In genomic region chr6:116118608-116119007, GRCh38 we compare ENCODE assay signal across 29 cellular contexts. TPM values are rescaled to one million over a fixed set of nuclear protein-coding genes. Genes with fewer than 3 reads are reported as not detected.
DNase-seq lines count a peak whose midpoint lies in the region; ATAC-seq and TF ChIP-seq lines count a peak whose summit lies in the region.
"Had no signal": no experiment of that assay in that cellular context is flagged by ENCODE, and none has a peak within 500 bp of the region (broad histone marks: within the 10 kb centered on the region; RNA-seq: fewer than 3 reads in every experiment).

No MANE protein-coding gene starts in this region.

- H3K4me3 Mint-ChIP-seq in Caco-2 (ENCODE audit: unreplicated experiment), result no peak overlapping the region
- H3K4me3 Mint-ChIP-seq: activated CD4-positive, alpha-beta T cell treated with anti-CD3 and anti-CD28 coated beads, Interleukin-2, amount 10 ng/mL, durations not matched to agents 7 days and 5 days; neural progenitor cell; stimulated activated naive CD8-positive, alpha-beta T cell treated with anti-CD3 and anti-CD28 coated beads, Interleukin-15, Interleukin-2, amounts not matched to agents 100 ng/mL and 50 ng/mL, for 24 hours had no signal

- H3K4me3 ChIP-seq in AG10803 (ENCODE audit: low read length), result no peak overlapping the region
- no peak overlapping the region for H3K4me3 ChIP-seq in SJCRH30
- no peak overlapping the region for H3K4me3 ChIP-seq in Caco-2 (ENCODE audit: low read depth, low read length)
- H3K4me3 ChIP-seq: left ventricle myocardium inferior, neural progenitor cell, psoas muscle, tibial nerve had no signal

- BruUV-seq in Caco-2 (replicated peaks; lab: Mats Ljungman, UMichigan), result no TSS peak

- no peaks in the 10 kb centered on the region for H3K9me3 ChIP-seq in SJCRH30 (replicated peaks)
- H3K9me3 ChIP-seq in Caco-2, result no peaks in the 10 kb centered on the region
- H3K9me3 ChIP-seq: left ventricle myocardium inferior, psoas muscle, tibial nerve had no signal

- intact Hi-C loops in Caco-2 (cut with micrococcal nuclease; ENCODE audit: unreplicated experiment), result no loop called here

- H3K9me3 Mint-ChIP-seq in Caco-2 (ENCODE audit: unreplicated experiment), result no peaks in the 10 kb centered on the region
- H3K9me3 Mint-ChIP-seq: activated CD4-positive, alpha-beta T cell treated with anti-CD3 and anti-CD28 coated beads, Interleukin-2, amount 10 ng/mL, durations not matched to agents 7 days and 5 days; neural progenitor cell; stimulated activated naive CD8-positive, alpha-beta T cell treated with anti-CD3 and anti-CD28 coated beads, Interleukin-15, Interleukin-2, amounts not matched to agents 100 ng/mL and 50 ng/mL, for 24 hours had no signal

- peaks cover 6% of the 10 kb centered on the region for H3K4me1 Mint-ChIP-seq in Caco-2 (ENCODE audit: low read depth, unreplicated experiment)
- H3K4me1 Mint-ChIP-seq: neural progenitor cell had no signal

- TF ChIP-seq CTCF in AG10803 (conservative IDR thresholded peaks at IDR 0.05; ENCODE audit: low read length) (no peak), Caco-2 (IDR thresholded peaks at IDR 0.05; ENCODE audit: insufficient read depth in 1 of 2, low read depth in 1 of 2, low read length in 1 of 2, severe bottlenecking in 1 of 2, unreplicated experiment in 1 of 2) (no peak)

- H3K36me3 ChIP-seq in SJCRH30, result peaks cover 21% of the 10 kb centered on the region
- H3K36me3 ChIP-seq in Caco-2 (ENCODE audit: control insufficient read depth, insufficient read depth, low read length), result no peaks in the 10 kb centered on the region

- no peak overlapping the region; the same call in 1 of the 2 replicates for H3K27ac ChIP-seq in SJCRH30
- H3K27ac ChIP-seq: left ventricle myocardium inferior, neural progenitor cell, psoas muscle, tibial nerve had no signal

- CTCF ChIA-PET in Caco-2 (lab: Charles Lee), result no interaction called here

- POLR2A ChIA-PET in Caco-2 (lab: Charles Lee), result no interaction called here

- H3K27me3 Mint-ChIP-seq in Caco-2 (ENCODE audit: insufficient read depth, unreplicated experiment), result no peaks in the 10 kb centered on the region
- H3K27me3 Mint-ChIP-seq: activated CD4-positive, alpha-beta T cell treated with anti-CD3 and anti-CD28 coated beads, Interleukin-2, amount 10 ng/mL, durations not matched to agents 7 days and 5 days; stimulated activated naive CD8-positive, alpha-beta T cell treated with anti-CD3 and anti-CD28 coated beads, Interleukin-15, Interleukin-2, amounts not matched to agents 100 ng/mL and 50 ng/mL, for 24 hours had no signal

- H3K27me3 ChIP-seq in SJCRH30, result no peaks in the 10 kb centered on the region
- H3K27me3 ChIP-seq in Caco-2 (replicated peaks; ENCODE audit: control insufficient read depth, insufficient read depth, low read length), result no peaks in the 10 kb centered on the region
- H3K27me3 ChIP-seq: neural progenitor cell, tibial nerve had no signal

- DNase-seq in AG10803 (ENCODE audit: low read depth), result peak; percentile 84
- peak; percentile 36 for DNase-seq in GM03348 (ENCODE audit: low spot score)
- DNase-seq in SJCRH30, result peak; percentile 20 to 27
- DNase-seq in iris pigment epithelial cell (ENCODE audit: low read depth), result peak; percentile 48
- no peak for DNase-seq in Caco-2
- no peak for DNase-seq in stimulated activated CD4-positive, alpha-beta T cell treated with anti-CD3 and anti-CD28 coated beads, Interleukin-2, amount 100 ng/mL, for 24 hours
- DNase-seq: activated CD4-positive, alpha-beta T cell treated with anti-CD3 and anti-CD28 coated beads, Interleukin-2, amount 10 ng/mL, durations not matched to agents 7 days and 5 days; activated CD8-positive, alpha-beta memory T cell treated with anti-CD3 and anti-CD28 coated beads, Interleukin-2, amount 50 U/mL, for 4 hours; AML-193; anterior cingulate cortex; effector memory CD4-positive, alpha-beta T cell; KG1; left ventricle myocardium inferior; NCI-H1048; NCI-H1930; NCI-H226; NCI-H82; PC-3; psoas muscle; small intestine; stimulated activated CD4-positive, alpha-beta T cell treated with anti-CD3 and anti-CD28 coated beads, Interleukin-2, amount 100 ng/mL, for 48 hours had no signal

- H3K36me3 Mint-ChIP-seq in Caco-2 (ENCODE audit: insufficient read depth, unreplicated experiment), result peaks cover 9% of the 10 kb centered on the region

- no peak for ATAC-seq in GM21825 (IDR thresholded peaks at IDR 0.05; ENCODE audit: unreplicated experiment)
- ATAC-seq: esophagus mucosa, PC-3, psoas muscle had no signal

- no peak overlapping the region for H3K27ac Mint-ChIP-seq in Caco-2 (ENCODE audit: unreplicated experiment)
- H3K27ac Mint-ChIP-seq: activated CD4-positive, alpha-beta T cell treated with anti-CD3 and anti-CD28 coated beads, Interleukin-2, amount 10 ng/mL, durations not matched to agents 7 days and 5 days; neural progenitor cell; stimulated activated naive CD8-positive, alpha-beta T cell treated with anti-CD3 and anti-CD28 coated beads, Interleukin-15, Interleukin-2, amounts not matched to agents 100 ng/mL and 50 ng/mL, for 24 hours had no signal

- peaks cover 11% of the 10 kb centered on the region for H3K4me1 ChIP-seq in SJCRH30
- no peaks in the 10 kb centered on the region for H3K4me1 ChIP-seq in Caco-2
- H3K4me1 ChIP-seq: left ventricle myocardium inferior, neural progenitor cell, psoas muscle, tibial nerve had no signal

RNA-seq across cellular contexts. Expression of gene COL10A1, which starts 7.3 kb away (rescaled TPM):
- total RNA-seq in SJCRH30 (2014; rRNA removed; shearing (Covaris generic)), result 0.03 and 0.06 TPM in 2 replicates
- not detected in 2 replicates for total RNA-seq in Caco-2 (2022)
- total RNA-seq: activated CD4-positive, alpha-beta T cell treated with anti-CD3 and anti-CD28 coated beads, Interleukin-2, amount 10 ng/mL, durations not matched to agents 7 days and 5 days; esophagus mucosa; glomerular endothelial cell; PC-3; T-helper 1 cell treated with Interleukin-12 subunit alpha and Interleukin-12 subunit beta and Interleukin-4 antibody, amounts not matched to agents 30 ng/mL and 1 ng/mL, for 36 hours had no signal

RNA-seq across cellular contexts. Expression of gene NT5DC1, which starts 18.0 kb away (rescaled TPM):
- 14.0 and 15.4 TPM in 2 replicates for total RNA-seq in SJCRH30 (2014; rRNA removed; shearing (Covaris generic))
- 54.3 and 55.0 TPM in 2 replicates for total RNA-seq in Caco-2 (2022)

RNA-seq across cellular contexts. Expression of gene FRK, which starts 57.9 kb away (rescaled TPM):
- 1.4 and 2.0 TPM in 2 replicates for total RNA-seq in SJCRH30 (2014; rRNA removed; shearing (Covaris generic))
- 7.3 and 8.4 TPM in 2 replicates for total RNA-seq in Caco-2 (2022)
- total RNA-seq: mononuclear cell had no signal

Comparison
In these comparisons a context has a peak if more than half of its experiments do, and no peak if none do; other contexts are left out.
1. DNase-seq: peak in AG10803 (single experiment), GM03348 (single experiment), SJCRH30 (2 of 2) and iris pigment epithelial cell (single experiment); none in Caco-2 (0 of 2) and stimulated activated CD4-positive, alpha-beta T cell treated with anti-CD3 and anti-CD28 coated beads, Interleukin-2, amount 100 ng/mL, for 24 hours (0 of 2).